ENCODE assay signal across 9 cellular contexts in the genomic region with DNA sequence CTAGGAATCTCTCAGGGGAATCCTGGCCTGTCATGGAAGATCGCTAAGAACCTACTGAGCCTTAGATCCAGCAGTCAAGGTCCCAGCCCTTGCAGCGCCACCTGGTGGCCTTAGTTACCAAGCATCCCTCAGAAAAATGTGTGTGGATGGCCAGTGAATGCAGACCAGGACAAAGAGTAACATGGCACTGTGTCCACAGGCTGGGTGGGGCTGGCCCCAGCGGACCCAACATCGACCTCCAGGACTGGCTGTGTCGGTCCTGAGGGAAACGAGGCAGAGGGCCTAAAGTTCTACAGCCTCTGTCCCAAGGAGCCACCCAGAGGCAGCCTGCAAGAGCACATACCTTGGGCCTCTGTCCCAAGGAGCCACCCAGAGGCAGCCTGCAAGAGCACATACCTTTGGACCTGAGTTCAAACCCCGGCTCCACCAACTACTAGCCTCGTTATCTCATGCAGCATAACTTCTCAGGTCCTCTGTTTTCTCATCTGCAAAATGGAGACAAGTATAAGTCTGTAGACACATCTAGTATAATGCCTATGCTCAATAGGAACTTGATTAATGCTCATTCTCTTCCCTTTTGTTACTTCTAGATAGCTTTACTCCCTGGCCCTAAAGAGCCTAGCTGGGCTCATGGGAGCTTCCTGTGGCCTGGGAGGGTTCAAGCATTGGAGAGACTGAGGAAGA. TPM values are rescaled to one million over a fixed set of nuclear protein-coding genes. Genes with fewer than 3 reads are reported as not detected.
DNase-seq lines count a peak whose midpoint lies in the region; ATAC-seq and TF ChIP-seq lines count a peak whose summit lies in the region.
"Had no signal": no experiment of that assay in that cellular context is flagged by ENCODE, and none has a peak within 500 bp of the region (broad histone marks: within the 10 kb centered on the region; RNA-seq: fewer than 3 reads in every experiment).

No MANE protein-coding gene starts in this region.

- DNase-seq in DND-41: peak; percentile 62
- peak; percentile 45 for DNase-seq in LNCaP clone FGC (ENCODE audit: low read depth)
- peak; percentile 87 for DNase-seq in RPMI8226
- peak; percentile 59 for DNase-seq in activated T-helper 1 cell treated with anti-CD3 and anti-CD28 coated beads, Interleukin-12 subunit alpha, Interleukin-12 subunit beta, Interleukin-2, Interleukin-4 antibody, amounts not matched to agents 30 ng/mL and 10 ng/mL and 1 ng/mL, durations not matched to agents 14 hours and 24 hours and 36 hours (ENCODE audit: low spot score)
- DNase-seq in foreskin fibroblast: peak; percentile 51 to 85
- peak in 50 of 56 donors; percentile 13 to 86 (median 54) for DNase-seq in nucleus accumbens (lab: John Stamatoyannopoulos, UW)
- peak; percentile 91 for DNase-seq in testis

- H3K27me3 ChIP-seq in DND-41 (ENCODE audit: insufficient read depth, low read length, poor library complexity) (no peaks in the 10 kb centered on the region), testis (no peaks in the 10 kb centered on the region)

- TF ChIP-seq CTCF in DND-41 (IDR thresholded peaks at IDR 0.05; ENCODE audit: borderline replicate concordance, extremely low read depth, low read length, poor library complexity, severe bottlenecking) (peak; percentile 82), LNCaP clone FGC (IDR thresholded peaks at IDR 0.05; ENCODE audit: control insufficient read depth, extremely low read depth, insufficient read depth) (peak; percentile 90), foreskin fibroblast (IDR thresholded peaks at IDR 0.05; ENCODE audit: low read depth, low read length) (peak; percentile 91), testis (IDR thresholded peaks at IDR 0.05) (peak; percentile 78 to 87 (median 86))

- intact Hi-C loops in activated T-helper 1 cell treated with anti-CD3 and anti-CD28 coated beads, Interleukin-12 subunit alpha, Interleukin-12 subunit beta, Interleukin-2, Interleukin-4 antibody, amounts not matched to agents 30 ng/mL and 10 ng/mL and 1 ng/mL, durations not matched to agents 14 hours and 24 hours and 36 hours (cut with micrococcal nuclease): loop anchor here (1.0 to 5.0 kb wide), 6 partner anchors 21 to 419 kb away; a partner anchor contains a TSS
- intact Hi-C loops in testis (cut with DNase I; ENCODE audit: low total_unique reads): no loop called here

- no peaks in the 10 kb centered on the region for H3K36me3 ChIP-seq in DND-41 (ENCODE audit: insufficient read depth, low read length)
- H3K36me3 ChIP-seq in testis (ENCODE audit: low read depth, missing control alignments): no peaks in the 10 kb centered on the region

- ATAC-seq in DND-41 (ENCODE audit: insufficient read depth, low read depth): no peak
- no peak for ATAC-seq in HG02610 (IDR thresholded peaks at IDR 0.05; ENCODE audit: unreplicated experiment)

- peaks cover 1% of the 10 kb centered on the region for H3K27me3 Mint-ChIP-seq in activated T-helper 1 cell treated with anti-CD3 and anti-CD28 coated beads, Interleukin-12 subunit alpha, Interleukin-12 subunit beta, Interleukin-2, Interleukin-4 antibody, amounts not matched to agents 30 ng/mL and 10 ng/mL and 1 ng/mL, durations not matched to agents 14 hours and 24 hours and 36 hours (ENCODE audit: insufficient read depth)

- no peak overlapping the region for H2AFZ ChIP-seq in DND-41 (ENCODE audit: low read depth, low read length)

- H3K9ac ChIP-seq in DND-41 (ENCODE audit: low read depth, low read length): no peak overlapping the region

- H4K20me1 ChIP-seq in DND-41 (ENCODE audit: insufficient read depth, low read length): no peaks in the 10 kb centered on the region

- H3K4me3 Mint-ChIP-seq in activated T-helper 1 cell treated with anti-CD3 and anti-CD28 coated beads, Interleukin-12 subunit alpha, Interleukin-12 subunit beta, Interleukin-2, Interleukin-4 antibody, amounts not matched to agents 30 ng/mL and 10 ng/mL and 1 ng/mL, durations not matched to agents 14 hours and 24 hours and 36 hours: no peak overlapping the region
- H3K4me3 Mint-ChIP-seq: dendritic cell treated with granulocyte-macrophage colony-stimulating factor and Interleukin-4, amounts not matched to agents 40 ng/mL and 50 ng/mL, for 4 days had no signal

- TF ChIP-seq POLR2A in testis (IDR thresholded peaks at IDR 0.05): no peak

- H3K4me3 ChIP-seq in DND-41 (ENCODE audit: low read depth in 1 of 2, low read length in 2 of 2) (no peak overlapping the region), LNCaP clone FGC (ENCODE audit: low read depth, low read length) (no peak overlapping the region), foreskin fibroblast (ENCODE audit: low read depth in 1 of 2, low read length in 2 of 2) (no peak overlapping the region), testis (no peak overlapping the region)

- H3K9me3 Mint-ChIP-seq in activated T-helper 1 cell treated with anti-CD3 and anti-CD28 coated beads, Interleukin-12 subunit alpha, Interleukin-12 subunit beta, Interleukin-2, Interleukin-4 antibody, amounts not matched to agents 30 ng/mL and 10 ng/mL and 1 ng/mL, durations not matched to agents 14 hours and 24 hours and 36 hours: no peaks in the 10 kb centered on the region
- H3K9me3 Mint-ChIP-seq: dendritic cell treated with granulocyte-macrophage colony-stimulating factor and Interleukin-4, amounts not matched to agents 40 ng/mL and 50 ng/mL, for 4 days had no signal

- H3K79me2 ChIP-seq in DND-41 (ENCODE audit: insufficient read depth, low read length): no peaks in the 10 kb centered on the region

- H3K9me3 ChIP-seq in DND-41 (ENCODE audit: insufficient read depth, low read length, severe bottlenecking) (no peaks in the 10 kb centered on the region), testis (no peaks in the 10 kb centered on the region)

- peaks cover 62% of the 10 kb centered on the region for H3K4me1 Mint-ChIP-seq in activated T-helper 1 cell treated with anti-CD3 and anti-CD28 coated beads, Interleukin-12 subunit alpha, Interleukin-12 subunit beta, Interleukin-2, Interleukin-4 antibody, amounts not matched to agents 30 ng/mL and 10 ng/mL and 1 ng/mL, durations not matched to agents 14 hours and 24 hours and 36 hours (ENCODE audit: low read depth)

- H3K27ac Mint-ChIP-seq in activated T-helper 1 cell treated with anti-CD3 and anti-CD28 coated beads, Interleukin-12 subunit alpha, Interleukin-12 subunit beta, Interleukin-2, Interleukin-4 antibody, amounts not matched to agents 30 ng/mL and 10 ng/mL and 1 ng/mL, durations not matched to agents 14 hours and 24 hours and 36 hours: peak overlapping the region; percentile 76

- H3K4me2 ChIP-seq in DND-41 (ENCODE audit: insufficient read depth, low read length): no peak overlapping the region

- 37 to 50% methylated on average over 4 to 8 of the region's 8 CpGs for WGBS in testis, 2 donors

- H3K27ac ChIP-seq in DND-41 (ENCODE audit: low read length): no peak overlapping the region
- H3K27ac ChIP-seq in testis: no peak overlapping the region

- H3K36me3 Mint-ChIP-seq in activated T-helper 1 cell treated with anti-CD3 and anti-CD28 coated beads, Interleukin-12 subunit alpha, Interleukin-12 subunit beta, Interleukin-2, Interleukin-4 antibody, amounts not matched to agents 30 ng/mL and 10 ng/mL and 1 ng/mL, durations not matched to agents 14 hours and 24 hours and 36 hours (ENCODE audit: low read depth): peaks cover 2% of the 10 kb centered on the region

- H3K4me1 ChIP-seq in DND-41 (ENCODE audit: insufficient read depth, low read length) (peaks cover 16% of the 10 kb centered on the region), testis (no peaks in the 10 kb centered on the region)

RNA-seq across cellular contexts. Expression of a gene that starts 57.5 kb away (rescaled TPM):
- 67.5 and 76.8 TPM in 2 replicates for total RNA-seq in activated T-helper 1 cell treated with anti-CD3 and anti-CD28 coated beads, Interleukin-12 subunit alpha, Interleukin-12 subunit beta, Interleukin-2, Interleukin-4 antibody, amounts not matched to agents 30 ng/mL and 10 ng/mL and 1 ng/mL, durations not matched to agents 14 hours and 24 hours and 36 hours
- total RNA-seq in testis: 100 to 1,000 TPM; 165 to 196 TPM
- 73.2 TPM for polyA plus RNA-seq in testis (ENCODE audit: insufficient read depth, low read depth, low replicate concordance)
